Comparison of ENCODE assay signal across 8 cellular contexts in the genomic region with DNA sequence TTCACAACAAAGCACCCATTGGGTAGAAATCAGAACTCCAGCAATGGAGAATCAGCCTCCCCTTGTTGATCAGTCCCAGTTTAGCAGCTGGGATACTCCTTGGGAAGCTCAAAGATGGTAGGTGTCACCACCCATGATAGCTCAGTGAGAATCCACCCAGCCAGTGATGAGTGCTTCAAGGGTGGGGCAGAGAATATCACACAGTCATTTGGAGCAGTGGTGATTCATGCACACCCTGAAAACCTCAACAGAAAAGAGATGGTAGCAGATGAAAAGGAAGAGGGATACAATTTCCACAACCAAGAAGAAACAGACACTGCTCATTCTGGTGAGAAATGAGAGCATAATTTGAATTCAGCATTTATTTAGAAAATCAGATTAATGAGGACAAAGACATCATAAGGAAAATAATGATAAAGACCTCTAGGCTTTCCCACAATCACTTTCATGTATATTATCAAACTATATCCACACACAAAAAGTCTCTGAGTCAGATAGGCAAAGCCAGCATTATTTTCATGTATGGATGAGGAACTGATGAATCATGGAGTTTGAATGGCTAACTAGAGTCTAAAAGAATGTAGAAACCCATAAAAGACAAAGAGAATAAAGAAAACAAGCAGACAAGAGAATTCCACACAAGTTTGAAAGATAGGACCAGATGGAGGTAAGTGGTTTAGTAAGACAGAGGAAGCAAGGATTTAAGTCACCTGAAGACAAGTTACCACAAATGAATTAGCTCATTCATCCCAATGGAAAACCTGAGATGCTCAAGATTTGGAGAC.
DNase-seq lines count a peak whose midpoint lies in the region; ATAC-seq and TF ChIP-seq lines count a peak whose summit lies in the region.

No MANE protein-coding gene starts in this region.

- no peaks in the 10 kb centered on the region for H4K20me1 ChIP-seq in hepatocyte (ENCODE audit: insufficient read depth, poor library complexity, severe bottlenecking)

- H3K4me1 ChIP-seq in HEK293 (ENCODE audit: control insufficient read depth, insufficient read depth, low read length), result no peaks in the 10 kb centered on the region
- H3K4me1 ChIP-seq in hepatocyte (ENCODE audit: insufficient read depth), result peaks cover 18% of the 10 kb centered on the region

- no peaks in the 10 kb centered on the region for H3K9me2 ChIP-seq in hepatocyte (replicated peaks; ENCODE audit: insufficient read depth)

- H3K4me3 ChIP-seq in HEK293 (ENCODE audit: low read depth, low read length), result no peak overlapping the region
- H3K4me3 ChIP-seq in hepatocyte, result no peak overlapping the region

- H3K9me3 ChIP-seq in HEK293 (ENCODE audit: control insufficient read depth, insufficient read depth, low read depth, low read length), result no peaks in the 10 kb centered on the region
- no peaks in the 10 kb centered on the region for H3K9me3 ChIP-seq in hepatocyte (ENCODE audit: low read depth)

- no peaks in the 10 kb centered on the region for H3K27me3 ChIP-seq in hepatocyte

- DNase-seq in EH (ENCODE audit: low read depth), result peak; percentile 88
- peak; percentile 83 for DNase-seq in SW480 (ENCODE audit: low spot score)
- no peak for DNase-seq in hepatocyte (ENCODE audit: low spot score)
- DNase-seq in NCI-H526 (lab: John Stamatoyannopoulos, UW), result no peak
- no peak for DNase-seq in islet precursor cell

- H3K36me3 ChIP-seq in HEK293 (ENCODE audit: control insufficient read depth in 2 of 2, insufficient read depth in 1 of 2, low read length in 2 of 2) (no peaks in the 10 kb centered on the region), hepatocyte (replicated peaks; ENCODE audit: insufficient read depth, low read depth) (no peaks in the 10 kb centered on the region)

- H2AFZ ChIP-seq in hepatocyte, result no peak overlapping the region

- no peak overlapping the region for H3K4me2 ChIP-seq in hepatocyte

- H3K27ac ChIP-seq in HEK293 (ENCODE audit: extremely low read depth, low read depth, low read length) (no peak overlapping the region), hepatocyte (peak overlapping the region; percentile 10)

- CTCF ChIA-PET in HEK293 (lab: Yijun Ruan, JAX), result interaction anchor here (0.7 kb wide), 1 partner anchor 20 kb away, joined by 4 read pairs; no protein-coding TSS in a partner anchor

- no peaks in the 10 kb centered on the region for H3K79me2 ChIP-seq in hepatocyte

- no peak for TF ChIP-seq CTCF in HEK293 (tag by site-specific recombination; IDR thresholded peaks at IDR 0.05)
- no peak for TF ChIP-seq CTCF in hepatocyte (IDR thresholded peaks at IDR 0.05; ENCODE audit: poor library complexity)

- ATAC-seq in GM21576 (IDR thresholded peaks at IDR 0.05; ENCODE audit: unreplicated experiment), result no peak
- no peak for ATAC-seq in GM19324 (IDR thresholded peaks at IDR 0.05; ENCODE audit: low FRiP score, unreplicated experiment)

- POLR2A ChIA-PET in HEK293 (lab: Yijun Ruan, JAX), result no interaction called here

TF ChIP-seq in HEK293, 187 proteins besides CTCF, POLR2A, EP300 and RAD21:
- TF ChIP-seq PRDM4 (tag by site-specific recombination; IDR thresholded peaks at IDR 0.05) (no peak), KLF1 (tag by site-specific recombination; IDR thresholded peaks at IDR 0.05) (peak; percentile 28; the same call in 1 of the 2 replicates)

Comparison
In these comparisons a context has a peak if more than half of its experiments do, and no peak if none do; other contexts are left out.
1. DNase-seq: peak in EH (single experiment) and SW480 (single experiment); none in hepatocyte (single experiment), NCI-H526 (0 of 2) and islet precursor cell (single experiment).